1 cellular context compared by ENCODE assay signal in the genomic region with DNA sequence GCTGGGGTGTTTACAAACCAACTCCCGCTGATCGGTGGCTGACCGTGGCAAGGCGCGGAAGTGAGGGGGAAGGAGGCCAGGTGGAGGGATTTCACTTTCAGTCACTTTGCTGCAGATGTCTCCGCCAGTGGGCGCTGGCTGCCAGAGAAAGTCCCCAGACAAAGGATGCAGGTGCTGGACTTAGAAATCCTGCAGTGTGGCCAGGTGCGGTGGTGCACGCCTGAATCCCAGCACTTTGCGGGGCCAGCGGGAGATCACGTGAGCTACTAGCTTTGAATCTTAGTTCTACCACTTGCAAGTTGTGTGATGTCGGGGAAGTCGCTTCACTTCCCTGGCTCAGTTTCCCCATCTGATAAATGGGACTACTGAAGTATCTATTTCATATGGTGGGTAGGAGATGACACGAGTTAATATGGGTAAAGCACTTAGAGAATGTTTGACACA.
TF ChIP-seq lines count a peak whose summit lies in the region.

No MANE protein-coding gene starts in this region.

TF ChIP-seq in HepG2, 621 proteins besides CTCF, POLR2A, EP300 and RAD21 (continued from another document and continues in another):
- TF ChIP-seq, protein P1, sequence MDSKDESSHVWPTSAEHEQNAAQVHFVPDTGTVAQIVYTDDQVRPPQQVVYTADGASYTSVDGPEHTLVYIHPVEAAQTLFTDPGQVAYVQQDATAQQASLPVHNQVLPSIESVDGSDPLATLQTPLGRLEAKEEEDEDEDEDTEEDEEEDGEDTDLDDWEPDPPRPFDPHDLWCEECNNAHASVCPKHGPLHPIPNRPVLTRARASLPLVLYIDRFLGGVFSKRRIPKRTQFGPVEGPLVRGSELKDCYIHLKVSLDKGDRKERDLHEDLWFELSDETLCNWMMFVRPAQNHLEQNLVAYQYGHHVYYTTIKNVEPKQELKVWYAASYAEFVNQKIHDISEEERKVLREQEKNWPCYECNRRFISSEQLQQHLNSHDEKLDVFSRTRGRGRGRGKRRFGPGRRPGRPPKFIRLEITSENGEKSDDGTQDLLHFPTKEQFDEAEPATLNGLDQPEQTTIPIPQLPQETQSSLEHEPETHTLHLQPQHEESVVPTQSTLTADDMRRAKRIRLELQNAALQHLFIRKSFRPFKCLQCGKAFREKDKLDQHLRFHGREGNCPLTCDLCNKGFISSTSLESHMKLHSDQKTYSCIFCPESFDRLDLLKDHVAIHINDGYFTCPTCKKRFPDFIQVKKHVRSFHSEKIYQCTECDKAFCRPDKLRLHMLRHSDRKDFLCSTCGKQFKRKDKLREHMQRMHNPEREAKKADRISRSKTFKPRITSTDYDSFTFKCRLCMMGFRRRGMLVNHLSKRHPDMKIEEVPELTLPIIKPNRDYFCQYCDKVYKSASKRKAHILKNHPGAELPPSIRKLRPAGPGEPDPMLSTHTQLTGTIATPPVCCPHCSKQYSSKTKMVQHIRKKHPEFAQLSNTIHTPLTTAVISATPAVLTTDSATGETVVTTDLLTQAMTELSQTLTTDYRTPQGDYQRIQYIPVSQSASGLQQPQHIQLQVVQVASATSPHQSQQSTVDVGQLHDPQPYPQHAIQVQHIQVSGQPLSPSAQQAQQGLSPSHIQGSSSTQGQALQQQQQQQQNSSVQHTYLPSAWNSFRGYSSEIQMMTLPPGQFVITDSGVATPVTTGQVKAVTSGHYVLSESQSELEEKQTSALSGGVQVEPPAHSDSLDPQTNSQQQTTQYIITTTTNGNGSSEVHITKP (CRISPR knock-in tag; IDR thresholded peaks at IDR 0.05; ENCODE audit: low read depth), result 0 out of 2 replicates have a peak, but pooled peaks have one; percentile 59
- TF ChIP-seq RELA (CRISPR knock-in tag; IDR thresholded peaks at IDR 0.05) (no peak), THYN1 (CRISPR knock-in tag; IDR thresholded peaks at IDR 0.05; ENCODE audit: borderline replicate concordance, low read depth) (no peak), JUND (CRISPR knock-in tag; IDR thresholded peaks at IDR 0.05) (no peak), KLF16 (CRISPR knock-in tag; IDR thresholded peaks at IDR 0.05) (peak in 1 of 2 experiments; percentile 71; a peak in 2 of 4 replicates), NCOA1 (CRISPR knock-in tag; IDR thresholded peaks at IDR 0.05) (no peak), GABPB1 (CRISPR knock-in tag; IDR thresholded peaks at IDR 0.05) (peak; percentile 59), ZNF451 (CRISPR knock-in tag; IDR thresholded peaks at IDR 0.05) (no peak), ZNF883 (CRISPR knock-in tag; IDR thresholded peaks at IDR 0.05; ENCODE audit: not compliant biosample characterization) (no peak), ZNF24 (IDR thresholded peaks at IDR 0.05) (no peak), ZFP36L1 (CRISPR knock-in tag; IDR thresholded peaks at IDR 0.05) (no peak), FOSL1 (CRISPR knock-in tag; IDR thresholded peaks at IDR 0.05; ENCODE audit: borderline replicate concordance) (no peak), ZNF354B (CRISPR knock-in tag; IDR thresholded peaks at IDR 0.05) (no peak), ZNF674 (CRISPR knock-in tag; IDR thresholded peaks at IDR 0.05; ENCODE audit: low read depth) (no peak), KLF13 (CRISPR knock-in tag; IDR thresholded peaks at IDR 0.05) (no peak), FOXM1 (CRISPR knock-in tag; IDR thresholded peaks at IDR 0.05) (no peak), SMARCC2 (IDR thresholded peaks at IDR 0.05) (no peak), KLF9 (CRISPR knock-in tag; IDR thresholded peaks at IDR 0.05; ENCODE audit: low read depth) (no peak), JUN (CRISPR knock-in tag; IDR thresholded peaks at IDR 0.05) (no peak), HOXD1 (CRISPR knock-in tag; IDR thresholded peaks at IDR 0.05) (no peak), ZNF841 (CRISPR knock-in tag; IDR thresholded peaks at IDR 0.05; ENCODE audit: borderline replicate concordance) (no peak), YY1 (IDR thresholded peaks at IDR 0.05; ENCODE audit: insufficient read depth, insufficient replicate concordance, low read depth, low read length) (peak; percentile 55), TGIF2 (CRISPR knock-in tag; IDR thresholded peaks at IDR 0.05) (0 out of 2 replicates have a peak, but pooled peaks have one; percentile 21), ZNF766 (CRISPR knock-in tag; IDR thresholded peaks at IDR 0.05; ENCODE audit: borderline replicate concordance) (no peak), ZNF75D (CRISPR knock-in tag; IDR thresholded peaks at IDR 0.05; ENCODE audit: borderline replicate concordance) (no peak)
- TF ChIP-seq, protein P2, sequence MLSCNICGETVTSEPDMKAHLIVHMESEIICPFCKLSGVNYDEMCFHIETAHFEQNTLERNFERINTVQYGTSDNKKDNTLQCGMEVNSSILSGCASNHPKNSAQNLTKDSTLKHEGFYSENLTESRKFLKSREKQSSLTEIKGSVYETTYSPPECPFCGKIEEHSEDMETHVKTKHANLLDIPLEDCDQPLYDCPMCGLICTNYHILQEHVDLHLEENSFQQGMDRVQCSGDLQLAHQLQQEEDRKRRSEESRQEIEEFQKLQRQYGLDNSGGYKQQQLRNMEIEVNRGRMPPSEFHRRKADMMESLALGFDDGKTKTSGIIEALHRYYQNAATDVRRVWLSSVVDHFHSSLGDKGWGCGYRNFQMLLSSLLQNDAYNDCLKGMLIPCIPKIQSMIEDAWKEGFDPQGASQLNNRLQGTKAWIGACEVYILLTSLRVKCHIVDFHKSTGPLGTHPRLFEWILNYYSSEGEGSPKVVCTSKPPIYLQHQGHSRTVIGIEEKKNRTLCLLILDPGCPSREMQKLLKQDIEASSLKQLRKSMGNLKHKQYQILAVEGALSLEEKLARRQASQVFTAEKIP (CRISPR knock-in tag; IDR thresholded peaks at IDR 0.05; ENCODE audit: borderline replicate concordance), result no peak
- TF ChIP-seq, protein P3, sequence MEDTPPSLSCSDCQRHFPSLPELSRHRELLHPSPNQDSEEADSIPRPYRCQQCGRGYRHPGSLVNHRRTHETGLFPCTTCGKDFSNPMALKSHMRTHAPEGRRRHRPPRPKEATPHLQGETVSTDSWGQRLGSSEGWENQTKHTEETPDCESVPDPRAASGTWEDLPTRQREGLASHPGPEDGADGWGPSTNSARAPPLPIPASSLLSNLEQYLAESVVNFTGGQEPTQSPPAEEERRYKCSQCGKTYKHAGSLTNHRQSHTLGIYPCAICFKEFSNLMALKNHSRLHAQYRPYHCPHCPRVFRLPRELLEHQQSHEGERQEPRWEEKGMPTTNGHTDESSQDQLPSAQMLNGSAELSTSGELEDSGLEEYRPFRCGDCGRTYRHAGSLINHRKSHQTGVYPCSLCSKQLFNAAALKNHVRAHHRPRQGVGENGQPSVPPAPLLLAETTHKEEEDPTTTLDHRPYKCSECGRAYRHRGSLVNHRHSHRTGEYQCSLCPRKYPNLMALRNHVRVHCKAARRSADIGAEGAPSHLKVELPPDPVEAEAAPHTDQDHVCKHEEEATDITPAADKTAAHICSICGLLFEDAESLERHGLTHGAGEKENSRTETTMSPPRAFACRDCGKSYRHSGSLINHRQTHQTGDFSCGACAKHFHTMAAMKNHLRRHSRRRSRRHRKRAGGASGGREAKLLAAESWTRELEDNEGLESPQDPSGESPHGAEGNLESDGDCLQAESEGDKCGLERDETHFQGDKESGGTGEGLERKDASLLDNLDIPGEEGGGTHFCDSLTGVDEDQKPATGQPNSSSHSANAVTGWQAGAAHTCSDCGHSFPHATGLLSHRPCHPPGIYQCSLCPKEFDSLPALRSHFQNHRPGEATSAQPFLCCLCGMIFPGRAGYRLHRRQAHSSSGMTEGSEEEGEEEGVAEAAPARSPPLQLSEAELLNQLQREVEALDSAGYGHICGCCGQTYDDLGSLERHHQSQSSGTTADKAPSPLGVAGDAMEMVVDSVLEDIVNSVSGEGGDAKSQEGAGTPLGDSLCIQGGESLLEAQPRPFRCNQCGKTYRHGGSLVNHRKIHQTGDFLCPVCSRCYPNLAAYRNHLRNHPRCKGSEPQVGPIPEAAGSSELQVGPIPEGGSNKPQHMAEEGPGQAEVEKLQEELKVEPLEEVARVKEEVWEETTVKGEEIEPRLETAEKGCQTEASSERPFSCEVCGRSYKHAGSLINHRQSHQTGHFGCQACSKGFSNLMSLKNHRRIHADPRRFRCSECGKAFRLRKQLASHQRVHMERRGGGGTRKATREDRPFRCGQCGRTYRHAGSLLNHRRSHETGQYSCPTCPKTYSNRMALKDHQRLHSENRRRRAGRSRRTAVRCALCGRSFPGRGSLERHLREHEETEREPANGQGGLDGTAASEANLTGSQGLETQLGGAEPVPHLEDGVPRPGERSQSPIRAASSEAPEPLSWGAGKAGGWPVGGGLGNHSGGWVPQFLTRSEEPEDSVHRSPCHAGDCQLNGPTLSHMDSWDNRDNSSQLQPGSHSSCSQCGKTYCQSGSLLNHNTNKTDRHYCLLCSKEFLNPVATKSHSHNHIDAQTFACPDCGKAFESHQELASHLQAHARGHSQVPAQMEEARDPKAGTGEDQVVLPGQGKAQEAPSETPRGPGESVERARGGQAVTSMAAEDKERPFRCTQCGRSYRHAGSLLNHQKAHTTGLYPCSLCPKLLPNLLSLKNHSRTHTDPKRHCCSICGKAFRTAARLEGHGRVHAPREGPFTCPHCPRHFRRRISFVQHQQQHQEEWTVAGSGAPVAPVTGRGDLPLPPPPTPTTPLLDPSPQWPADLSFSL (CRISPR knock-in tag; IDR thresholded peaks at IDR 0.05), result no peak
- TF ChIP-seq, protein P4, sequence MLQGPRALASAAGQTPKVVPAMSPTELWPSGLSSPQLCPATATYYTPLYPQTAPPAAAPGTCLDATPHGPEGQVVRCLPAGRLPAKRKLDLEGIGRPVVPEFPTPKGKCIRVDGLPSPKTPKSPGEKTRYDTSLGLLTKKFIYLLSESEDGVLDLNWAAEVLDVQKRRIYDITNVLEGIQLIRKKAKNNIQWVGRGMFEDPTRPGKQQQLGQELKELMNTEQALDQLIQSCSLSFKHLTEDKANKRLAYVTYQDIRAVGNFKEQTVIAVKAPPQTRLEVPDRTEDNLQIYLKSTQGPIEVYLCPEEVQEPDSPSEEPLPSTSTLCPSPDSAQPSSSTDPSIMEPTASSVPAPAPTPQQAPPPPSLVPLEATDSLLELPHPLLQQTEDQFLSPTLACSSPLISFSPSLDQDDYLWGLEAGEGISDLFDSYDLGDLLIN (CRISPR knock-in tag; IDR thresholded peaks at IDR 0.05; ENCODE audit: borderline replicate concordance), result no peak
- TF ChIP-seq, protein P5, sequence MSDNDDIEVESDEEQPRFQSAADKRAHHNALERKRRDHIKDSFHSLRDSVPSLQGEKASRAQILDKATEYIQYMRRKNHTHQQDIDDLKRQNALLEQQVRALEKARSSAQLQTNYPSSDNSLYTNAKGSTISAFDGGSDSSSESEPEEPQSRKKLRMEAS (IDR thresholded peaks at IDR 0.05), result 0 out of 2 replicates have a peak, but pooled peaks have one; percentile 26
- TF ChIP-seq, protein P6, sequence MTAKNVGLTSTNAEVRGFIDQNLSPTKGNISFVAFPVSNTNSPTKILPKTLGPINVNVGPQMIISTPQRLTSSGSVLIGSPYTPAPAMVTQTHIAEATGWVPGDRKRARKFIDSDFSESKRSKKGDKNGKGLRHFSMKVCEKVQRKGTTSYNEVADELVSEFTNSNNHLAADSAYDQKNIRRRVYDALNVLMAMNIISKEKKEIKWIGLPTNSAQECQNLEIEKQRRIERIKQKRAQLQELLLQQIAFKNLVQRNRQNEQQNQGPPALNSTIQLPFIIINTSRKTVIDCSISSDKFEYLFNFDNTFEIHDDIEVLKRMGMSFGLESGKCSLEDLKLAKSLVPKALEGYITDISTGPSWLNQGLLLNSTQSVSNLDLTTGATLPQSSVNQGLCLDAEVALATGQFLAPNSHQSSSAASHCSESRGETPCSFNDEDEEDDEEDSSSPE (CRISPR knock-in tag; IDR thresholded peaks at IDR 0.05), result peak; percentile 60
- TF ChIP-seq, protein P7, sequence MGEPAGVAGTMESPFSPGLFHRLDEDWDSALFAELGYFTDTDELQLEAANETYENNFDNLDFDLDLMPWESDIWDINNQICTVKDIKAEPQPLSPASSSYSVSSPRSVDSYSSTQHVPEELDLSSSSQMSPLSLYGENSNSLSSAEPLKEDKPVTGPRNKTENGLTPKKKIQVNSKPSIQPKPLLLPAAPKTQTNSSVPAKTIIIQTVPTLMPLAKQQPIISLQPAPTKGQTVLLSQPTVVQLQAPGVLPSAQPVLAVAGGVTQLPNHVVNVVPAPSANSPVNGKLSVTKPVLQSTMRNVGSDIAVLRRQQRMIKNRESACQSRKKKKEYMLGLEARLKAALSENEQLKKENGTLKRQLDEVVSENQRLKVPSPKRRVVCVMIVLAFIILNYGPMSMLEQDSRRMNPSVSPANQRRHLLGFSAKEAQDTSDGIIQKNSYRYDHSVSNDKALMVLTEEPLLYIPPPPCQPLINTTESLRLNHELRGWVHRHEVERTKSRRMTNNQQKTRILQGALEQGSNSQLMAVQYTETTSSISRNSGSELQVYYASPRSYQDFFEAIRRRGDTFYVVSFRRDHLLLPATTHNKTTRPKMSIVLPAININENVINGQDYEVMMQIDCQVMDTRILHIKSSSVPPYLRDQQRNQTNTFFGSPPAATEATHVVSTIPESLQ (CRISPR knock-in tag; conservative IDR thresholded peaks at IDR 0.05), result no peak
- TF ChIP-seq, protein P8, sequence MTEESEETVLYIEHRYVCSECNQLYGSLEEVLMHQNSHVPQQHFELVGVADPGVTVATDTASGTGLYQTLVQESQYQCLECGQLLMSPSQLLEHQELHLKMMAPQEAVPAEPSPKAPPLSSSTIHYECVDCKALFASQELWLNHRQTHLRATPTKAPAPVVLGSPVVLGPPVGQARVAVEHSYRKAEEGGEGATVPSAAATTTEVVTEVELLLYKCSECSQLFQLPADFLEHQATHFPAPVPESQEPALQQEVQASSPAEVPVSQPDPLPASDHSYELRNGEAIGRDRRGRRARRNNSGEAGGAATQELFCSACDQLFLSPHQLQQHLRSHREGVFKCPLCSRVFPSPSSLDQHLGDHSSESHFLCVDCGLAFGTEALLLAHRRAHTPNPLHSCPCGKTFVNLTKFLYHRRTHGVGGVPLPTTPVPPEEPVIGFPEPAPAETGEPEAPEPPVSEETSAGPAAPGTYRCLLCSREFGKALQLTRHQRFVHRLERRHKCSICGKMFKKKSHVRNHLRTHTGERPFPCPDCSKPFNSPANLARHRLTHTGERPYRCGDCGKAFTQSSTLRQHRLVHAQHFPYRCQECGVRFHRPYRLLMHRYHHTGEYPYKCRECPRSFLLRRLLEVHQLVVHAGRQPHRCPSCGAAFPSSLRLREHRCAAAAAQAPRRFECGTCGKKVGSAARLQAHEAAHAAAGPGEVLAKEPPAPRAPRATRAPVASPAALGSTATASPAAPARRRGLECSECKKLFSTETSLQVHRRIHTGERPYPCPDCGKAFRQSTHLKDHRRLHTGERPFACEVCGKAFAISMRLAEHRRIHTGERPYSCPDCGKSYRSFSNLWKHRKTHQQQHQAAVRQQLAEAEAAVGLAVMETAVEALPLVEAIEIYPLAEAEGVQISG (CRISPR knock-in tag; IDR thresholded peaks at IDR 0.05), result peak; percentile 55
- TF ChIP-seq, protein P9, sequence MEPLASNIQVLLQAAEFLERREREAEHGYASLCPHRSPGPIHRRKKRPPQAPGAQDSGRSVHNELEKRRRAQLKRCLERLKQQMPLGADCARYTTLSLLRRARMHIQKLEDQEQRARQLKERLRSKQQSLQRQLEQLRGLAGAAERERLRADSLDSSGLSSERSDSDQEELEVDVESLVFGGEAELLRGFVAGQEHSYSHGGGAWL (CRISPR knock-in tag; IDR thresholded peaks at IDR 0.05), result 0 out of 2 replicates have a peak, but pooled peaks have one; percentile 30
- TF ChIP-seq, protein P10, sequence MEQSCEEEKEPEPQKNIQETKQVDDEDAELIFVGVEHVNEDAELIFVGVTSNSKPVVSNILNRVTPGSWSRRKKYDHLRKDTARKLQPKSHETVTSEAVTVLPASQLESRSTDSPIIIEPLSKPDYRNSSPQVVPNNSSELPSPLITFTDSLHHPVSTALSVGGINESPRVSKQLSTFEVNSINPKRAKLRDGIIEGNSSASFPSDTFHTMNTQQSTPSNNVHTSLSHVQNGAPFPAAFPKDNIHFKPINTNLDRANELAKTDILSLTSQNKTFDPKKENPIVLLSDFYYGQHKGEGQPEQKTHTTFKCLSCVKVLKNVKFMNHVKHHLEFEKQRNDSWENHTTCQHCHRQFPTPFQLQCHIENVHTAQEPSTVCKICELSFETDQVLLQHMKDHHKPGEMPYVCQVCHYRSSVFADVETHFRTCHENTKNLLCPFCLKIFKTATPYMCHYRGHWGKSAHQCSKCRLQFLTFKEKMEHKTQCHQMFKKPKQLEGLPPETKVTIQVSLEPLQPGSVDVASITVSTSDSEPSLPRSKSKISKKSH (CRISPR knock-in tag; IDR thresholded peaks at IDR 0.05; ENCODE audit: borderline replicate concordance), result peak; percentile 79; the same call in 1 of the 2 replicates
